In the genomic region with DNA sequence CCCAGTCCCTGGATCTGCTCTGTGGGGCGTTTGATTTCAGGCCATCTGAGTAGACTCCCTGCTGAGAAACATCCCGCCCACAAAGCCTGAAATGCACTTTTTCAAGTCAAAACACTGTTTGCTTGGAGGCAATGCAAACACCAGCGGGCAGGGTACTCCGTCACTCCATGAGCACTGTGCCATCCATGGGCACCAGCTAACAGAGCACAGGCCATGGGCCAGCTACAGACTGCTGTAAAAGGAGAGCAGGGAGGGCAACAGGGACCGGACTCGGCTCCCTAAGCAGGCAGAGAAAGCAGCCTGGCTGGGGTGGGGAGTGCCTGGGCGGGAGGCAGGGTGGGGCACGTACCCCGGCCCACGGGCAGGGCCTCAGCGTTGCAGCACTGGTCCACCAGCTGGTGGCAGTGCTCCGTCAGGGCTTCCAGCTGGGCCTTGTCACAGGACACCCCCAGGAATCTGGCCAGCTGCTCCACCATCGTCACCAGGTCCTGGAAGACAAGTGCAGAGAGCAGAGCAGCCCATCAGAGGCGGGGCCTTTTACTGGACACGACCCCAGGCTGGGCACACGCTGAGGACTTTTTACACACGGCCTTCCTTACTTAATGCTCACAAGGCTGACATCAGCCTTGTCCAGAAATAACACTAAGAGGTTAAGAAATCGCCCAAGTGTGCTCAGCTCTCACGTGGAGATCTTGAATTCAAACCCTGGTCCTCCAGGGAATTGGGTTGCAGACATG, we compare ENCODE assay signal across 11 cellular contexts. TPM values are rescaled to one million over a fixed set of nuclear protein-coding genes. Genes with fewer than 3 reads are reported as not detected.
A peak's percentile ranks its signal among the peaks of the same experiment; 100 is the strongest.
DNase-seq lines count a peak whose midpoint lies in the region; ATAC-seq and TF ChIP-seq lines count a peak whose summit lies in the region.
"Had no signal": no experiment of that assay in that cellular context is flagged by ENCODE, and none has a peak within 500 bp of the region (broad histone marks: within the 10 kb centered on the region; RNA-seq: fewer than 3 reads in every experiment).

No MANE protein-coding gene starts in this region.

- H3K4me1 ChIP-seq in body of pancreas (peaks cover 5% of the 10 kb centered on the region), spleen (no peaks in the 10 kb centered on the region)

- H3K27ac ChIP-seq in body of pancreas: no peak overlapping the region
- no peak overlapping the region for H3K27ac ChIP-seq in spleen
- H3K27ac ChIP-seq: SK-N-MC had no signal

- ATAC-seq in body of pancreas: peak; percentile 22
- no peak for ATAC-seq in HG02610 (IDR thresholded peaks at IDR 0.05; ENCODE audit: unreplicated experiment)
- no peak for ATAC-seq in GM18517 (IDR thresholded peaks at IDR 0.05; ENCODE audit: unreplicated experiment)
- ATAC-seq in HG03565 (IDR thresholded peaks at IDR 0.05; ENCODE audit: unreplicated experiment): no peak

- TF ChIP-seq CTCF in body of pancreas (IDR thresholded peaks at IDR 0.05) (no peak), spleen (IDR thresholded peaks at IDR 0.05 in 8 of 11, conservative IDR thresholded peaks at IDR 0.05 in 3 of 11) (no peak)

- H3K4me3 ChIP-seq in body of pancreas (no peak overlapping the region), spleen (no peak overlapping the region)
- H3K4me3 ChIP-seq: SK-N-MC had no signal

- H3K9me3 ChIP-seq in body of pancreas: no peaks in the 10 kb centered on the region
- no peaks in the 10 kb centered on the region for H3K9me3 ChIP-seq in spleen

- DNase-seq in HCEC 1CT (peak; percentile 22), body of pancreas (peak in 2 of 4 donors; percentile 15 to 32), hepatic stellate cell (ENCODE audit: low spot score) (peak; percentile 58), spleen (peak; percentile 65), AML-193 (lab: John Stamatoyannopoulos, UW) (no peak)
- DNase-seq: cortex of kidney, NCI-H1417 had no signal

- TF ChIP-seq POLR2A in body of pancreas (IDR thresholded peaks at IDR 0.05) (no peak), spleen (IDR thresholded peaks at IDR 0.05) (no peak)

- intact Hi-C loops in body of pancreas (cut with DNase I) (loop anchor here (5.0 kb wide), 1 partner anchor 437 kb away; no protein-coding TSS in a partner anchor), spleen (cut with DNase I; ENCODE audit: low total_unique reads) (no loop called here)

- 42 to 50% methylated on average over 18 to 19 of the region's 19 CpGs for WGBS in body of pancreas, 2 donors
- 53 to 79% (median 68%) methylated on average over 13 to 19 of the region's 19 CpGs for WGBS in spleen, 5 donors

- H3K36me3 ChIP-seq in body of pancreas (replicated peaks in 1 of 2; ENCODE audit: insufficient read depth in 1 of 2, low read depth in 2 of 2): no peaks in the 10 kb centered on the region
- no peaks in the 10 kb centered on the region for H3K36me3 ChIP-seq in spleen

- H3K27me3 ChIP-seq in body of pancreas (no peaks in the 10 kb centered on the region), spleen (replicated peaks in 1 of 7) (peaks cover 0 to 77% (median 5%) of the 10 kb centered on the region in 7 donors)

RNA-seq across cellular contexts. Expression of gene EFCAB6, which starts 16.8 kb away (rescaled TPM):
- total RNA-seq in body of pancreas (1 to 10 TPM; 4.0 to 4.4 TPM), spleen (1 to 10 TPM in 4 of 7 donors, under 1 TPM in 3; 0.44 to 2.8 (median 1.2) TPM)
- under 1 TPM; 0.07 to 0.19 (median 0.14) TPM for polyA plus RNA-seq in spleen

RNA-seq across cellular contexts. Expression of gene SULT4A1, which starts 33.4 kb away (rescaled TPM):
- total RNA-seq in body of pancreas: under 1 TPM in 1 of 2 donors, not detected in 1; 0.26 TPM
- total RNA-seq in spleen: 1 to 10 TPM in 6 of 7 donors, under 1 TPM in 1; 0.70 to 5.1 (median 2.6) TPM
- polyA plus RNA-seq in spleen: 1 to 10 TPM in 1 of 3 donors, under 1 TPM in 2; 0.35 to 1.3 (median 0.46) TPM

Comparison
In these comparisons a context has a peak if more than half of its experiments do, and no peak if none do; other contexts are left out.
1. DNase-seq: peak in HCEC 1CT (single experiment), hepatic stellate cell (single experiment) and spleen (single experiment); none in AML-193 (0 of 2).